ENCODE assay signal across 12 cellular contexts in genomic region chr17:63896524-63897354, GRCh38. TPM values are rescaled to one million over a fixed set of nuclear protein-coding genes. Genes with fewer than 3 reads are reported as not detected.
DNase-seq lines count a peak whose midpoint lies in the region; ATAC-seq and TF ChIP-seq lines count a peak whose summit lies in the region.
"Not testable (repeated sequence)": the region's sequence is repeated elsewhere in the genome, so short reads cannot be mapped to it uniquely, and the experiment has no call there.
"Had no signal": no experiment of that assay in that cellular context is flagged by ENCODE, and none has a peak within 500 bp of the region (broad histone marks: within the 10 kb centered on the region; RNA-seq: fewer than 3 reads in every experiment).

TSS of gene CSH1 (minus strand) at chr17:63896574. CDS start at chr17:63896511, 63 bp downstream.

- not testable (repeated sequence) for H3K4me3 Mint-ChIP-seq in HFFc6; chondrocyte (ENCODE audit: unreplicated experiment); memory B cell; stimulated activated naive B cell treated with anti-CD40 and anti-IgM and Interleukin-4, amounts not matched to agents 10 μg/mL and 1 μg/mL and 100 μg/mL, for 72 hours

- H3K36me3 Mint-ChIP-seq in HFFc6 (ENCODE audit: low read depth); chondrocyte (ENCODE audit: low read depth); memory B cell; stimulated activated naive B cell treated with anti-CD40 and anti-IgM and Interleukin-4, amounts not matched to agents 10 μg/mL and 1 μg/mL and 100 μg/mL, for 72 hours: not testable (repeated sequence)

- peak; percentile 67 for ATAC-seq in GM18868 (IDR thresholded peaks at IDR 0.05; ENCODE audit: unreplicated experiment)
- ATAC-seq in SK-N-SH treated with all-trans-retinoic acid at 6 μM for 48 hours, result peak; percentile 56; the same call in 1 of the 3 replicates
- peak; percentile 67 for ATAC-seq in memory B cell (ENCODE audit: low read depth)
- peak; percentile 67 to 77 for ATAC-seq in stimulated activated naive B cell treated with anti-CD40 and anti-IgM and Interleukin-4, amounts not matched to agents 10 μg/mL and 1 μg/mL and 100 μg/mL, for 72 hours (replicated peaks)

- TF ChIP-seq CTCF in HFFc6 (IDR thresholded peaks at IDR 0.05), result peak; percentile 23; the same call in 1 of the 2 replicates
- not testable (repeated sequence) for TF ChIP-seq CTCF in chondrocyte (IDR thresholded peaks at IDR 0.05)

- not testable (repeated sequence) for H3K27ac Mint-ChIP-seq in HFFc6; chondrocyte (ENCODE audit: unreplicated experiment); memory B cell; stimulated activated naive B cell treated with anti-CD40 and anti-IgM and Interleukin-4, amounts not matched to agents 10 μg/mL and 1 μg/mL and 100 μg/mL, for 72 hours

- not testable (repeated sequence) for H3K4me1 Mint-ChIP-seq in HFFc6 (ENCODE audit: low read depth); chondrocyte (ENCODE audit: low read depth); memory B cell
- H3K4me1 Mint-ChIP-seq in stimulated activated naive B cell treated with anti-CD40 and anti-IgM and Interleukin-4, amounts not matched to agents 10 μg/mL and 1 μg/mL and 100 μg/mL, for 72 hours, result peaks cover 5 to 14% of the 10 kb centered on the region in 2 donors

- not testable (repeated sequence) for DNase-seq in HFFc6; memory B cell (ENCODE audit: low spot score in 2 of 2); stimulated activated naive B cell treated with anti-CD40 and anti-IgM and Interleukin-4, amounts not matched to agents 10 μg/mL and 1 μg/mL and 100 μg/mL, for 72 hours
- peak; percentile 55 for DNase-seq in activated effector memory CD4-positive, alpha-beta T cell treated with anti-CD3 and anti-CD28 coated beads, Interleukin-2, amount 50 U/mL, for 16 hours
- DNase-seq in chondrocyte (ENCODE audit: low spot score), result peak; percentile 24

- not testable (repeated sequence) for H3K9me3 Mint-ChIP-seq in HFFc6; chondrocyte (ENCODE audit: low read depth); memory B cell; stimulated activated naive B cell treated with anti-CD40 and anti-IgM and Interleukin-4, amounts not matched to agents 10 μg/mL and 1 μg/mL and 100 μg/mL, for 72 hours

- peaks cover 30% of the 10 kb centered on the region for H3K27me3 Mint-ChIP-seq in HFFc6 (ENCODE audit: insufficient read depth)
- peaks cover 32% of the 10 kb centered on the region for H3K27me3 Mint-ChIP-seq in chondrocyte (ENCODE audit: low read depth)
- not testable (repeated sequence) for H3K27me3 Mint-ChIP-seq in memory B cell
- H3K27me3 Mint-ChIP-seq in stimulated activated naive B cell treated with anti-CD40 and anti-IgM and Interleukin-4, amounts not matched to agents 10 μg/mL and 1 μg/mL and 100 μg/mL, for 72 hours, result peaks cover 0 to 10% of the 10 kb centered on the region in 2 donors

RNA-seq across cellular contexts. Expression of gene CSH1, which starts in this region (rescaled TPM):
- not detected for total RNA-seq in HFFc6 (2021; fragmentation: NEBNext Ultra II Directional; extraction: Animal tissue kit (Norgen Biotek cat#: 25700))
- total RNA-seq in chondrocyte, result 14.0 TPM in 1 of 3 replicates, not detected in the others
- total RNA-seq: A673; Calu3; CD8-positive, alpha-beta T cell; GM23248; HT-29 had no signal
